ENCODE assay signal across 16 cellular contexts in the genomic region with DNA sequence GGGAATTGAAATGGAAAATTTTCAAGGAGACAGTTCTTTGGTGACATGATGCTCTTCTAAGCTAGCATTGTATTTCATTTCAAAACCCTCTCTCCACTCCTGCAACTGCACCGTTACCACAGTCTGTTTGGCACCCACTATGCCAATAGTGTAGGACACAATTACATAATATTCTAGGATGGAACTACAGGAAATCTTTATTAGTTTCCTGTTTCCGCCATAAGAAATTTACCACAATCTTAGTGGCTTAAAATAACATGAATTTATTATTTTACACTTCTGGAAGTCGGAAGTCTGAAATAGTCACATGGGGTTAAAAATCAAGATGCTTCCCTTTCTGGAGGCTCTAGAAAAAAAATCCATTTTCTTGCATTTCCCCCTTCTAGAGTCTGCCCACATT.
A peak's percentile ranks its signal among the peaks of the same experiment; 100 is the strongest.
DNase-seq lines count a peak whose midpoint lies in the region; ATAC-seq and TF ChIP-seq lines count a peak whose summit lies in the region.
"Had no signal": no experiment of that assay in that cellular context is flagged by ENCODE, and none has a peak within 500 bp of the region (broad histone marks: within the 10 kb centered on the region; RNA-seq: fewer than 3 reads in every experiment).

No MANE protein-coding gene starts in this region.

- H3K79me2 ChIP-seq in mammary epithelial cell (ENCODE audit: insufficient read depth, low read length) = no peaks in the 10 kb centered on the region

- H3K4me1 ChIP-seq in A673 (ENCODE audit: insufficient read depth, low read length, poor library complexity, severe bottlenecking) (peaks cover 41% of the 10 kb centered on the region), mammary epithelial cell (ENCODE audit: insufficient read depth, low read length) (no peaks in the 10 kb centered on the region), right atrium auricular region (no peaks in the 10 kb centered on the region), right cardiac atrium (ENCODE audit: control insufficient read depth, insufficient read depth, low read length) (no peaks in the 10 kb centered on the region)

- H3K27ac Mint-ChIP-seq in mesothelial cell of epicardium = peak overlapping the region; percentile 37
- H3K27ac Mint-ChIP-seq: CD4-positive, alpha-beta memory T cell; HFFc6 had no signal

- no peak overlapping the region for H3K9ac ChIP-seq in SK-N-MC (ENCODE audit: insufficient read length)
- H3K9ac ChIP-seq in mammary epithelial cell (ENCODE audit: insufficient read depth, low read length) = no peak overlapping the region

- POLR2A ChIA-PET in A673 (lab: Charles Lee; ENCODE audit: low non-redundant PET) = no interaction called here

- no TSS peak for BruUV-seq in A673 (replicated peaks; lab: Mats Ljungman, UMichigan)
- BruUV-seq in mammary epithelial cell (replicated peaks; lab: Mats Ljungman, UMichigan) = no TSS peak

- DNase-seq in A673 (ENCODE audit: low spot score) (peak; percentile 93), Kasumi-1 (lab: John Stamatoyannopoulos, UW) (peak; percentile 97 to 98), SK-N-MC (ENCODE audit: low read depth, low spot score) (peak; percentile 94), mesothelial cell of epicardium (ENCODE audit: low spot score in 2 of 2, unreplicated experiment in 2 of 2) (no peak), mammary epithelial cell (no peak), right atrium auricular region (ENCODE audit: low spot score) (no peak), GM13977 (ENCODE audit: low spot score) (no peak), right cardiac atrium (no peak)
- DNase-seq: CD4-positive, alpha-beta memory T cell; DMS79 treated with DMSO at 0.1 percent for 48 hours; EL; HCEC 1CT; HFFc6 had no signal

- no peaks in the 10 kb centered on the region for H3K27me3 Mint-ChIP-seq in mesothelial cell of epicardium (ENCODE audit: low read depth)
- H3K27me3 Mint-ChIP-seq: CD4-positive, alpha-beta memory T cell had no signal

- H3K9me3 ChIP-seq in A673 (ENCODE audit: low read depth, low read length, poor library complexity, severe bottlenecking) (no peaks in the 10 kb centered on the region), SK-N-MC (ENCODE audit: low read depth, low read length) (no peaks in the 10 kb centered on the region), mammary epithelial cell (replicated peaks; ENCODE audit: insufficient read depth, low read length) (no peaks in the 10 kb centered on the region), right atrium auricular region (no peaks in the 10 kb centered on the region), right cardiac atrium (ENCODE audit: control insufficient read depth, low read length) (no peaks in the 10 kb centered on the region)

- WGBS in mammary epithelial cell (ENCODE audit: low coverage, missing lambda C conversion rate) = 70% methylated on average over 3 of the region's 3 CpGs
- 61% methylated on average over 3 of the region's 3 CpGs for WGBS in right cardiac atrium

- peak overlapping the region; percentile 78 for H3K27ac ChIP-seq in A673 (ENCODE audit: low read depth, low read length, poor library complexity, severe bottlenecking)
- peak overlapping the region; percentile 48; the same call in 1 of the 2 replicates for H3K27ac ChIP-seq in SK-N-MC
- H3K27ac ChIP-seq in mammary epithelial cell (ENCODE audit: insufficient read depth, low read depth, low read length) = no peak overlapping the region
- H3K27ac ChIP-seq in right atrium auricular region = no peak overlapping the region
- no peak overlapping the region for H3K27ac ChIP-seq in right cardiac atrium (ENCODE audit: low read length)
- H3K27ac ChIP-seq: 22Rv1, C4-2B had no signal

- peaks cover 2% of the 10 kb centered on the region for H3K36me3 Mint-ChIP-seq in mesothelial cell of epicardium
- H3K36me3 Mint-ChIP-seq: CD4-positive, alpha-beta memory T cell had no signal

- H3K9me3 Mint-ChIP-seq in mesothelial cell of epicardium = peaks cover 15% of the 10 kb centered on the region

- no peaks in the 10 kb centered on the region for H4K20me1 ChIP-seq in mammary epithelial cell (ENCODE audit: insufficient read depth, low read length)

- H3K4me3 Mint-ChIP-seq in mesothelial cell of epicardium = no peak overlapping the region
- H3K4me3 Mint-ChIP-seq: CD4-positive, alpha-beta memory T cell; HFFc6 had no signal

- in situ Hi-C loops in mammary epithelial cell (cut with MboI; ENCODE audit: low sequenced_read_pairs in 2 of 2) (no loop called here), GM13977 (cut with MboI; ENCODE audit: low pct_unique_long_range_greater_than_20kb, low sequenced_read_pairs, unreplicated experiment) (no loop called here)

- H3K4me3 ChIP-seq in A673 (ENCODE audit: low read depth, low read length, poor library complexity, severe bottlenecking) (no peak overlapping the region), SK-N-MC (no peak overlapping the region; the same call in 1 of the 2 replicates), mammary epithelial cell (replicated peaks in 1 of 3; ENCODE audit: insufficient read depth in 1 of 3, low read depth in 2 of 3, low read length in 3 of 3) (no peak overlapping the region), right atrium auricular region (no peak overlapping the region), right cardiac atrium (ENCODE audit: low read length) (no peak overlapping the region)

- intact Hi-C loops in A673 (cut with micrococcal nuclease; ENCODE audit: unreplicated experiment) (no loop called here), mammary epithelial cell (cut with micrococcal nuclease) (no loop called here), right cardiac atrium (cut with DNase I) (no loop called here)

- H3K4me1 Mint-ChIP-seq in mesothelial cell of epicardium = peaks cover 49% of the 10 kb centered on the region
- H3K4me1 Mint-ChIP-seq: CD4-positive, alpha-beta memory T cell had no signal

- H2AFZ ChIP-seq in mammary epithelial cell (ENCODE audit: low read depth, low read length) = no peak overlapping the region

- CTCF ChIA-PET in A673 (lab: Charles Lee) (no interaction called here), mammary epithelial cell (lab: Charles Lee; ENCODE audit: low non-redundant PET) (no interaction called here)

- TF ChIP-seq CTCF in A673 (conservative IDR thresholded peaks at IDR 0.05; ENCODE audit: low read depth, low read length) (no peak), mesothelial cell of epicardium (IDR thresholded peaks at IDR 0.05; ENCODE audit: unreplicated experiment) (no peak), mammary epithelial cell (conservative IDR thresholded peaks at IDR 0.05 in 1 of 2, IDR thresholded peaks at IDR 0.05 in 1 of 2; ENCODE audit: extremely low read depth in 1 of 2, insufficient read depth in 1 of 2, low read depth in 1 of 2, low read length in 2 of 2) (no peak), right atrium auricular region (IDR thresholded peaks at IDR 0.05) (no peak), GM13977 (IDR thresholded peaks at IDR 0.05; ENCODE audit: extremely low read depth, insufficient read depth, missing control alignments) (no peak)

- H3K27me3 ChIP-seq in A673 (replicated peaks; ENCODE audit: insufficient read depth, low read depth, low read length, poor library complexity) = no peaks in the 10 kb centered on the region
- H3K27me3 ChIP-seq in mammary epithelial cell (ENCODE audit: insufficient read depth, low read length) = no peaks in the 10 kb centered on the region
- H3K27me3 ChIP-seq in right atrium auricular region = no peaks in the 10 kb centered on the region
- H3K27me3 ChIP-seq in right cardiac atrium (ENCODE audit: control insufficient read depth, insufficient read depth) = no peaks in the 10 kb centered on the region

- dilution Hi-C loops in mammary epithelial cell (cut with HindIII; ENCODE audit: low sequenced_read_pairs) = no loop called here

- no peak overlapping the region for H3K4me2 ChIP-seq in mammary epithelial cell (ENCODE audit: insufficient read depth, low read depth, low read length)

- ATAC-seq in right cardiac atrium = no peak
- ATAC-seq: HepG2 had no signal

- H3K36me3 ChIP-seq in A673 (ENCODE audit: insufficient read depth, low read length, poor library complexity, severe bottlenecking) (no peaks in the 10 kb centered on the region), SK-N-MC (ENCODE audit: insufficient read depth, low read length) (no peaks in the 10 kb centered on the region), mammary epithelial cell (ENCODE audit: insufficient read depth, low read length) (no peaks in the 10 kb centered on the region), right atrium auricular region (no peaks in the 10 kb centered on the region)

Comparison
In these comparisons a context has a peak if more than half of its experiments do, and no peak if none do; other contexts are left out.
1. DNase-seq: peak in A673 (single experiment), Kasumi-1 (2 of 2) and SK-N-MC (single experiment); none in mesothelial cell of epicardium (0 of 2), mammary epithelial cell (single experiment), right atrium auricular region (single experiment), GM13977 (single experiment) and right cardiac atrium (0 of 3).
2. H3K27ac ChIP-seq: peak in A673 (single experiment) and SK-N-MC (single experiment); none in mammary epithelial cell (single experiment), right atrium auricular region (0 of 2) and right cardiac atrium (single experiment).